12 cellular contexts compared by ENCODE assay signal in genomic region chr7:44506592-44507288, GRCh38. TPM values are rescaled to one million over a fixed set of nuclear protein-coding genes. Genes with fewer than 3 reads are reported as not detected.
DNase-seq lines count a peak whose midpoint lies in the region; ATAC-seq, FAIRE-seq and TF ChIP-seq lines count a peak whose summit lies in the region.
"Not testable (repeated sequence)": the region's sequence is repeated elsewhere in the genome, so short reads cannot be mapped to it uniquely, and the experiment has no call there.
"Had no signal": no experiment of that assay in that cellular context is flagged by ENCODE, and none has a peak within 500 bp of the region (broad histone marks: within the 10 kb centered on the region; RNA-seq: fewer than 3 reads in every experiment).

No MANE protein-coding gene starts in this region.

- not testable (repeated sequence) for H3K4me2 ChIP-seq in H1 (ENCODE audit: insufficient read depth in 1 of 2, low read depth in 2 of 2, low read length in 2 of 2); HepG2 (ENCODE audit: low read depth, low read length)

- TF ChIP-seq EP300 in H1 (IDR thresholded peaks at IDR 0.05; ENCODE audit: borderline replicate concordance in 1 of 2, low read depth in 2 of 2, low read length in 2 of 2); HepG2 (IDR thresholded peaks at IDR 0.05; ENCODE audit: low read depth in 2 of 2, low read length in 2 of 2); HepG2 (CRISPR knock-in tag; IDR thresholded peaks at IDR 0.05; ENCODE audit: borderline replicate concordance): not testable (repeated sequence)

- H3K4me1 ChIP-seq in H1 (replicated peaks in 1 of 4; ENCODE audit: control insufficient read depth in 3 of 4, insufficient read depth in 4 of 4, low read length in 3 of 4), result not testable (repeated sequence)
- H3K4me1 ChIP-seq in HepG2 (ENCODE audit: insufficient read depth, low read length), result peaks cover 10% of the 10 kb centered on the region

- intact Hi-C loops in Calu3 (cut with micrococcal nuclease; ENCODE audit: unreplicated experiment); HepG2 (cut with micrococcal nuclease; ENCODE audit: unreplicated experiment): not testable (repeated sequence)

- H3K36me3 Mint-ChIP-seq in Calu3 (ENCODE audit: insufficient read depth, unreplicated experiment); IgD-negative memory B cell: not testable (repeated sequence)

- not testable (repeated sequence) for H3K4me3 ChIP-seq in H1 (ENCODE audit: extremely low read depth in 1 of 4, insufficient read depth in 2 of 4, low read depth in 3 of 4, low read length in 4 of 4); epithelial cell of proximal tubule (ENCODE audit: low read depth, low read length); HepG2 (replicated peaks in 1 of 3; ENCODE audit: insufficient read depth in 1 of 3, low read depth in 2 of 3, low read length in 3 of 3); retinal pigment epithelial cell (ENCODE audit: low read length)

- not testable (repeated sequence) for H2BK20ac ChIP-seq in H1 (ENCODE audit: low read length)

- CTCF ChIA-PET in Calu3 (lab: Charles Lee) (interaction anchor here (1.0 to 1.3 kb wide), 2 partner anchors 9 to 15 kb away, joined by 3 to 5 read pairs; no protein-coding TSS in a partner anchor), H1 (lab: Charles Lee; ENCODE audit: partially characterized antibody) (interaction anchor here (0.7 kb wide), 1 partner anchor 66 kb away, joined by 3 read pairs; no protein-coding TSS in a partner anchor)
- CTCF ChIA-PET in HepG2 (lab: Yijun Ruan, JAX; ENCODE audit: low intra/inter-chr PET ratio, low total read pairs), result not testable (repeated sequence)

- WGBS in H1 (ENCODE audit: extremely low coverage in 1 of 2, insufficient coverage in 1 of 2, insufficient read length in 1 of 2, insufficient replicate concordance in 2 of 2, low coverage in 1 of 2, low lambda C conversion rate in 2 of 2, missing lambda C conversion rate in 1 of 2), 2 experiments, result 76% methylated on average over 3 of the region's 3 CpGs; no CpG with 5 or more reads in 1 of the 2 experiments
- 32% methylated on average over 3 of the region's 3 CpGs for WGBS in HepG2 (ENCODE audit: low lambda C conversion rate)

- TF ChIP-seq RAD21 in H1 (IDR thresholded peaks at IDR 0.05 in 1 of 2, conservative IDR thresholded peaks at IDR 0.05 in 1 of 2; ENCODE audit: low read depth in 2 of 2, low read length in 2 of 2); HepG2 (CRISPR knock-in tag; IDR thresholded peaks at IDR 0.05): not testable (repeated sequence)

- peaks cover 21% of the 10 kb centered on the region for H3K4me1 Mint-ChIP-seq in Calu3 (ENCODE audit: low read depth, unreplicated experiment)
- not testable (repeated sequence) for H3K4me1 Mint-ChIP-seq in IgD-negative memory B cell

- H3K27ac ChIP-seq in H1 (ENCODE audit: low read depth, low read length); HepG2 (ENCODE audit: extremely low read length, insufficient read depth, low read length): not testable (repeated sequence)

- H3K27me3 ChIP-seq in H1 (replicated peaks in 1 of 4; ENCODE audit: control insufficient read depth in 3 of 4, extremely low read depth in 1 of 4, insufficient read depth in 3 of 4, low read length in 3 of 4); HepG2 (ENCODE audit: control insufficient read depth in 1 of 2, insufficient read depth in 2 of 2, low read length in 2 of 2): not testable (repeated sequence)

- TF ChIP-seq POLR2A in H1 (IDR thresholded peaks at IDR 0.05; ENCODE audit: control extremely low read depth in 1 of 2, low read depth in 2 of 2, low read length in 2 of 2); HepG2 (IDR thresholded peaks at IDR 0.05; ENCODE audit: insufficient read depth in 1 of 2, low read depth in 2 of 2, low read length in 2 of 2): not testable (repeated sequence)

- not testable (repeated sequence) for TF ChIP-seq CTCF in Calu3 (IDR thresholded peaks at IDR 0.05; ENCODE audit: unreplicated experiment); H1 (IDR thresholded peaks at IDR 0.05; ENCODE audit: control extremely low read depth in 1 of 3, insufficient read depth in 1 of 3, low read depth in 1 of 3, low read length in 3 of 3); epithelial cell of proximal tubule (conservative IDR thresholded peaks at IDR 0.05; ENCODE audit: low read depth, low read length); HepG2 (CRISPR knock-in tag; IDR thresholded peaks at IDR 0.05); retinal pigment epithelial cell (conservative IDR thresholded peaks at IDR 0.05; ENCODE audit: low read depth, low read length)

- FAIRE-seq in H1 (lab: Jason Lieb, UNC), result peak; percentile 55
- not testable (repeated sequence) for FAIRE-seq in HepG2 (lab: Jason Lieb, UNC)

- in situ Hi-C loops in HepG2 (cut with HindIII; ENCODE audit: extremely low pct_ligation_motif_present, low pct_unique_long_range_greater_than_20kb), result not testable (repeated sequence)

- H3K9me3 ChIP-seq in H1 (ENCODE audit: insufficient read depth in 2 of 2, low read depth in 1 of 2, low read length in 1 of 2); HepG2 (ENCODE audit: low read length): not testable (repeated sequence)

- not testable (repeated sequence) for BruUV-seq in Calu3 (replicated peaks; lab: Mats Ljungman, UMichigan); HepG2 (replicated peaks; lab: Mats Ljungman, UMichigan)

- not testable (repeated sequence) for H3K36me3 ChIP-seq in H1 (ENCODE audit: control insufficient read depth in 2 of 4, insufficient read depth in 4 of 4, low read length in 3 of 4); HepG2 (replicated peaks in 1 of 2; ENCODE audit: control insufficient read depth in 1 of 2, insufficient read depth in 2 of 2, low read length in 2 of 2)

- POLR2A ChIA-PET in H1 (lab: Charles Lee; ENCODE audit: partially characterized antibody); HepG2 (lab: Yijun Ruan, JAX): not testable (repeated sequence)

- H3K79me2 ChIP-seq in H1 (ENCODE audit: control insufficient read depth in 1 of 2, insufficient read depth in 2 of 2, low read length in 2 of 2); HepG2 (ENCODE audit: insufficient read depth, low read length): not testable (repeated sequence)

- not testable (repeated sequence) for H3K9ac ChIP-seq in H1 (replicated peaks in 1 of 4; ENCODE audit: extremely low read depth in 1 of 4, low read depth in 3 of 4, low read length in 3 of 4); HepG2 (ENCODE audit: insufficient read depth, low read depth, low read length)

- H3K23ac ChIP-seq in H1 (ENCODE audit: insufficient read length), result not testable (repeated sequence)

- not testable (repeated sequence) for H4K20me1 ChIP-seq in H1 (replicated peaks in 1 of 2; ENCODE audit: control insufficient read depth in 1 of 2, insufficient read depth in 2 of 2, low read length in 2 of 2); HepG2 (ENCODE audit: insufficient read depth, low read length)

- not testable (repeated sequence) for H2AFZ ChIP-seq in H1 (ENCODE audit: low read length); HepG2 (ENCODE audit: low read length)

- H2BK120ac ChIP-seq in H1 (replicated peaks; ENCODE audit: low read depth, low read length), result not testable (repeated sequence)

- H4K8ac ChIP-seq in H1 (ENCODE audit: extremely low read depth, insufficient read depth, low read length), result not testable (repeated sequence)

- not testable (repeated sequence) for H2AK5ac ChIP-seq in H1 (ENCODE audit: low read depth, low read length)

- not testable (repeated sequence) for H3K27me3 Mint-ChIP-seq in Calu3 (ENCODE audit: unreplicated experiment); IgD-negative memory B cell

- not testable (repeated sequence) for H3K56ac ChIP-seq in H1 (replicated peaks; ENCODE audit: insufficient read length, low read depth, low read length)

- not testable (repeated sequence) for H3K4ac ChIP-seq in H1 (replicated peaks; ENCODE audit: insufficient read length, low read depth, low read length)

- not testable (repeated sequence) for H3K18ac ChIP-seq in H1 (ENCODE audit: extremely low read depth, low read length)

- DNase-seq in Calu3; H1 (ENCODE audit: low read depth in 1 of 2, low spot score in 2 of 2); HepG2 (ENCODE audit: low spot score): not testable (repeated sequence)
- DNase-seq in epithelial cell of proximal tubule (ENCODE audit: low read depth), result peak; percentile 6
- DNase-seq in retinal pigment epithelial cell (ENCODE audit: low read depth), result peak; percentile 12

- H2BK5ac ChIP-seq in H1 (ENCODE audit: low read depth, low read length), result not testable (repeated sequence)

- H3K23me2 ChIP-seq in H1 (ENCODE audit: low read depth, low read length), result not testable (repeated sequence)

- not testable (repeated sequence) for H4K5ac ChIP-seq in H1 (ENCODE audit: insufficient read length, low read depth, low read length)

- H3K14ac ChIP-seq in H1 (ENCODE audit: insufficient read length), result not testable (repeated sequence)

- not testable (repeated sequence) for H2BK15ac ChIP-seq in H1 (ENCODE audit: low read length)

- not testable (repeated sequence) for H4K91ac ChIP-seq in H1 (replicated peaks; ENCODE audit: insufficient read length, low read length)

- H3K9me3 Mint-ChIP-seq in Calu3 (ENCODE audit: low read depth, unreplicated experiment); IgD-negative memory B cell: not testable (repeated sequence)

- not testable (repeated sequence) for ATAC-seq in HepG2

- H3K79me1 ChIP-seq in H1 (ENCODE audit: low read depth, low read length), result not testable (repeated sequence)

- H3K4me3 Mint-ChIP-seq in Calu3 (ENCODE audit: low read depth, unreplicated experiment); IgD-negative memory B cell: not testable (repeated sequence)

- peak overlapping the region; percentile 43 for H3K27ac Mint-ChIP-seq in Calu3 (ENCODE audit: unreplicated experiment)
- peak overlapping the region in 2 of 3 donors; percentile 5 to 76 for H3K27ac Mint-ChIP-seq in IgD-negative memory B cell

- not testable (repeated sequence) for H2BK12ac ChIP-seq in H1 (ENCODE audit: low read depth, low read length)

RNA-seq across cellular contexts. Expression of gene NUDCD3, which starts 16.3 kb away (rescaled TPM):
- total RNA-seq in Calu3 (2022), result 176 and 202 TPM in 2 replicates
- 57.4 TPM for polyA plus RNA-seq in IgD-negative memory B cell
- total RNA-seq in H1 (2021; fragmentation: NEBNext Ultra II Directional; extraction: Animal tissue kit (Norgen Biotek cat#: 25700)), result 83.8 and 93.7 TPM in 2 replicates
- 35.2 and 36.3 TPM in 2 replicates for polyA plus RNA-seq in H1 (2011; rRNA removed)
- polyA plus RNA-seq in H1 (2011; cell fraction: cytosol; rRNA removed), result 46.0 TPM
- 52.0 TPM for polyA plus RNA-seq in H1 (2011; cell fraction: nucleus; rRNA removed)
- 56.3 to 75.9 TPM (median 60.7 TPM) in 4 replicates for polyA plus RNA-seq in H1 (2012, experiment 1 of 2)
- 36.1 TPM for polyA plus RNA-seq in H1 (2012, experiment 2 of 2)
- polyA plus RNA-seq in H1 (2013, experiment 1 of 2), result 26.9 TPM
- polyA plus RNA-seq in H1 (2013, experiment 2 of 2), result 24.8 TPM
- 95.6 and 118 TPM in 2 replicates for polyA minus RNA-seq in H1 (2011; rRNA and poly(A)+ RNA removed)
- 35.1 TPM for polyA minus RNA-seq in H1 (2011; cell fraction: cytosol; rRNA and poly(A)+ RNA removed)
- polyA minus RNA-seq in H1 (2011; cell fraction: nucleus; rRNA and poly(A)+ RNA removed), result 33.6 TPM
- total RNA-seq in epithelial cell of proximal tubule, result 43.5 and 51.1 TPM in 2 replicates
- 49.9 and 54.6 TPM in 2 replicates for total RNA-seq in HepG2 (2016; rRNA removed; fragmentation: Illumina TruSeq; extraction: Trizol)
- total RNA-seq in HepG2 (2016; cell fraction: cytosol; rRNA removed; fragmentation: Illumina TruSeq; extraction: Trizol; ENCODE audit: low read depth), result 13.4 and 14.8 TPM in 2 replicates
- total RNA-seq in HepG2 (2016; cell fraction: insoluble cytoplasmic fraction; rRNA removed; fragmentation: Illumina TruSeq; extraction: Trizol), result 43.2 and 52.2 TPM in 2 replicates
- 11.7 and 13.3 TPM in 2 replicates for total RNA-seq in HepG2 (2016; cell fraction: membrane; rRNA removed; fragmentation: Illumina TruSeq; extraction: Trizol)
- total RNA-seq in HepG2 (2016; cell fraction: nucleus; rRNA removed; fragmentation: Illumina TruSeq; extraction: Trizol), result 42.0 and 47.5 TPM in 2 replicates
- 20.8 and 25.4 TPM in 2 replicates for polyA plus RNA-seq in HepG2 (2011; rRNA removed)
- 21.8 and 27.6 TPM in 2 replicates for polyA plus RNA-seq in HepG2 (2011; cell fraction: cytosol; rRNA removed)
- 32.7 and 41.3 TPM in 2 replicates for polyA plus RNA-seq in HepG2 (2011; cell fraction: nucleus; rRNA removed)
- polyA plus RNA-seq in HepG2 (2012), result 27.9 and 29.4 TPM in 2 replicates
- polyA plus RNA-seq in HepG2 (2016; cell fraction: cytosol; fragmentation: Illumina TruSeq; extraction: Trizol; ENCODE audit: low read depth), result 2.5 and 3.1 TPM in 2 replicates
- polyA plus RNA-seq in HepG2 (2016; cell fraction: insoluble cytoplasmic fraction; fragmentation: Illumina TruSeq; extraction: Trizol; ENCODE audit: low read depth), result 30.1 and 34.3 TPM in 2 replicates
- polyA plus RNA-seq in HepG2 (2016; cell fraction: membrane; fragmentation: Illumina TruSeq; extraction: Trizol; ENCODE audit: low read depth), result 5.2 and 6.4 TPM in 2 replicates
- polyA plus RNA-seq in HepG2 (2016; cell fraction: nucleus; fragmentation: Illumina TruSeq; extraction: Trizol; ENCODE audit: insufficient read depth, low read depth), result 35.7 and 42.8 TPM in 2 replicates
- 43.7 and 47.9 TPM in 2 replicates for polyA minus RNA-seq in HepG2 (2011; rRNA and poly(A)+ RNA removed; ENCODE audit: low replicate concordance)
- 19.5 and 27.3 TPM in 2 replicates for polyA minus RNA-seq in HepG2 (2011; cell fraction: cytosol; rRNA and poly(A)+ RNA removed)
- 36.7 and 44.8 TPM in 2 replicates for polyA minus RNA-seq in HepG2 (2011; cell fraction: nucleus; rRNA and poly(A)+ RNA removed)

RNA-seq across cellular contexts. Expression of gene NPC1L1, which starts 34.4 kb away (rescaled TPM):
- total RNA-seq in Calu3 (2022) (45.0 and 46.0 TPM in 2 replicates), epithelial cell of proximal tubule (0.23 and 0.94 TPM in 2 replicates), HepG2 (2016; rRNA removed; fragmentation: Illumina TruSeq; extraction: Trizol) (3.8 and 4.8 TPM in 2 replicates)
- polyA plus RNA-seq in IgD-negative memory B cell (not detected), H1 (2011; rRNA removed) (0.14 and 0.21 TPM in 2 replicates), HepG2 (2011; rRNA removed) (14.5 and 26.6 TPM in 2 replicates)
- total RNA-seq in H1 (2021; fragmentation: NEBNext Ultra II Directional; extraction: Animal tissue kit (Norgen Biotek cat#: 25700)), result 0.06 TPM in 1 of 2 replicates, not detected in the other
- polyA plus RNA-seq in H1 (2011; cell fraction: cytosol; rRNA removed), result 0.10 TPM
- polyA plus RNA-seq in H1 (2011; cell fraction: nucleus; rRNA removed), result 0.31 TPM
- 0.09 to 0.18 TPM (median 0.13 TPM) in 3 of 4 replicates, not detected in the other for polyA plus RNA-seq in H1 (2012, experiment 1 of 2)
- 0.05 TPM for polyA plus RNA-seq in H1 (2012, experiment 2 of 2)
- polyA plus RNA-seq in H1 (2013, experiment 1 of 2), result 0.16 TPM
- 0.13 TPM for polyA plus RNA-seq in H1 (2013, experiment 2 of 2)
- 0.06 and 0.22 TPM in 2 replicates for polyA minus RNA-seq in H1 (2011; rRNA and poly(A)+ RNA removed)
- polyA minus RNA-seq in H1 (2011; cell fraction: cytosol; rRNA and poly(A)+ RNA removed), result not detected
- not detected for polyA minus RNA-seq in H1 (2011; cell fraction: nucleus; rRNA and poly(A)+ RNA removed)
- total RNA-seq in HepG2 (2016; cell fraction: cytosol; rRNA removed; fragmentation: Illumina TruSeq; extraction: Trizol; ENCODE audit: low read depth), result 1.9 and 2.0 TPM in 2 replicates
- 2.9 and 4.5 TPM in 2 replicates for total RNA-seq in HepG2 (2016; cell fraction: insoluble cytoplasmic fraction; rRNA removed; fragmentation: Illumina TruSeq; extraction: Trizol)
- total RNA-seq in HepG2 (2016; cell fraction: membrane; rRNA removed; fragmentation: Illumina TruSeq; extraction: Trizol), result 3.9 and 4.0 TPM in 2 replicates
- total RNA-seq in HepG2 (2016; cell fraction: nucleus; rRNA removed; fragmentation: Illumina TruSeq; extraction: Trizol), result 10.5 and 11.9 TPM in 2 replicates
- polyA plus RNA-seq in HepG2 (2011; cell fraction: cytosol; rRNA removed), result 10.4 and 11.4 TPM in 2 replicates
- polyA plus RNA-seq in HepG2 (2011; cell fraction: nucleus; rRNA removed), result 72.5 and 82.9 TPM in 2 replicates
- 14.5 and 17.3 TPM in 2 replicates for polyA plus RNA-seq in HepG2 (2012)
- polyA plus RNA-seq in HepG2 (2016; cell fraction: cytosol; fragmentation: Illumina TruSeq; extraction: Trizol; ENCODE audit: low read depth), result 2.2 and 2.7 TPM in 2 replicates
- 4.9 and 6.8 TPM in 2 replicates for polyA plus RNA-seq in HepG2 (2016; cell fraction: insoluble cytoplasmic fraction; fragmentation: Illumina TruSeq; extraction: Trizol; ENCODE audit: low read depth)
- 4.3 TPM in 2 replicates for polyA plus RNA-seq in HepG2 (2016; cell fraction: membrane; fragmentation: Illumina TruSeq; extraction: Trizol; ENCODE audit: low read depth)
- polyA plus RNA-seq in HepG2 (2016; cell fraction: nucleus; fragmentation: Illumina TruSeq; extraction: Trizol; ENCODE audit: insufficient read depth, low read depth), result 43.1 and 46.9 TPM in 2 replicates
- 0.19 and 29.3 TPM in 2 replicates for polyA minus RNA-seq in HepG2 (2011; rRNA and poly(A)+ RNA removed; ENCODE audit: low replicate concordance)
- 9.6 and 11.7 TPM in 2 replicates for polyA minus RNA-seq in HepG2 (2011; cell fraction: cytosol; rRNA and poly(A)+ RNA removed)
- 16.9 and 24.6 TPM in 2 replicates for polyA minus RNA-seq in HepG2 (2011; cell fraction: nucleus; rRNA and poly(A)+ RNA removed)
- total RNA-seq: A172, B cell, Daoy, G401, GM12878 had no signal
- polyA plus RNA-seq: BJ had no signal
